7 cellular contexts compared by ENCODE assay signal in the genomic region with DNA sequence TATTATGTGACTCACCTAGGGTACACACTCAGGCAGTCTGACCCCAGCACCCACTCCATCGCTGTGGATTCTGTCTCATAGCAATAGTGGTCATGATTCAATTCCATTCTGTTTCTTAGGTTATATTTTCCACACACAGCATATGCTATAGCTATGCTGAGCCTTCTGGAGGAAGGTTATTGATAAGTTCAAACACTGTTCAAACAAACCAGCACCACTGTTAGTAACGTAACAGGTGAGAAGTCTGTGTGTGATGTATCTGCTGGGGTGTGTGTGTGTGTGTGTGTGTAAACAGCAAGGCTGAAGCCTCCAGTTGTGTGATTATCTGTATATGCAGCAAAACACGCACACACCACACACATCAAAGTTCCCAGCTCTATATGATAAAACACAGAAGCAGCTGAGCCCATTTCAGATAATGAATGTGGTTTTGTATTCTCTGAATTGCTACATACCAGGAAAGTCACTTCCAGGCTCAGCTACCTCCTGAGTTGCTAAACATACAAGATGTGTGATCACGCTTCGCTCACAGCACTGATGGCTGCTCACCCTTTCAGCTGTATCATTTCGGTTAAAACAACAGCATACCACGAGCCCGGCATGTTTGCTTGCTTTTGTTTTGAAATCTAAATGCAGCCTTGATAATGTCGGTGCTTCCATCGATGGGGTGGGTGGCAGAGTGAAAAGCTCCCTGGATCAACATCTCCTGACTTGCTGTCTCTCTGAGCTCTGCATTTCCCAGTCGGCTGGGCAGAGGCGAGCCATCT. TPM values are rescaled to one million over a fixed set of nuclear protein-coding genes. Genes with fewer than 3 reads are reported as not detected.
DNase-seq lines count a peak whose midpoint lies in the region; ATAC-seq and TF ChIP-seq lines count a peak whose summit lies in the region.

No MANE protein-coding gene starts in this region.

- 65% methylated on average over 12 of the region's 12 CpGs for WGBS in prostate gland

- H3K4me1 ChIP-seq in effector memory CD4-positive, alpha-beta T cell (ENCODE audit: control insufficient read depth, insufficient read depth, low read length, poor library complexity, severe bottlenecking) = peaks cover 69% of the 10 kb centered on the region
- H3K4me1 ChIP-seq in prostate gland (replicated peaks) = peaks cover 7% of the 10 kb centered on the region

- H3K36me3 ChIP-seq in KOPT-K1 (ENCODE audit: insufficient read depth, low read length) = no peaks in the 10 kb centered on the region
- H3K36me3 ChIP-seq in effector memory CD4-positive, alpha-beta T cell (ENCODE audit: control insufficient read depth, insufficient read depth, low read length) = no peaks in the 10 kb centered on the region
- H3K36me3 ChIP-seq in prostate gland = no peaks in the 10 kb centered on the region

- DNase-seq in effector memory CD4-positive, alpha-beta T cell = no peak
- peak; percentile 70 for DNase-seq in stimulated activated CD8-positive, alpha-beta memory T cell treated with anti-CD3 and anti-CD28 coated beads, Interleukin-4, amount 100 ng/mL, for 48 hours
- DNase-seq in prostate gland (ENCODE audit: low spot score) = no peak
- DNase-seq in SKM-1 treated with dmso at 0.1 percent for 144 hours (lab: John Stamatoyannopoulos, UW; ENCODE audit: unreplicated experiment) = no peak

- no peaks in the 10 kb centered on the region for H3K27me3 ChIP-seq in effector memory CD4-positive, alpha-beta T cell (replicated peaks; ENCODE audit: control insufficient read depth, insufficient read depth, low read length, poor library complexity, severe bottlenecking)
- no peaks in the 10 kb centered on the region for H3K27me3 ChIP-seq in prostate gland (replicated peaks; ENCODE audit: insufficient read depth)

- peak overlapping the region; percentile 22 for H3K4me3 ChIP-seq in effector memory CD4-positive, alpha-beta T cell (ENCODE audit: insufficient read depth, low read depth, low read length, poor library complexity, severe bottlenecking)
- H3K4me3 ChIP-seq in prostate gland = no peak overlapping the region

- intact Hi-C loops in prostate gland (cut with DNase I) = no loop called here

- H3K9me3 ChIP-seq in KOPT-K1 (ENCODE audit: insufficient read depth, low read length, poor library complexity, severe bottlenecking) (no peaks in the 10 kb centered on the region), prostate gland (no peaks in the 10 kb centered on the region)
- no peaks in the 10 kb centered on the region for H3K9me3 ChIP-seq in effector memory CD4-positive, alpha-beta T cell (ENCODE audit: control insufficient read depth, low read length)

- no peak for TF ChIP-seq CTCF in VCaP (conservative IDR thresholded peaks at IDR 0.05)
- TF ChIP-seq CTCF in prostate gland (IDR thresholded peaks at IDR 0.05) = no peak

- H3K27ac ChIP-seq in KOPT-K1 (ENCODE audit: low read depth, low read length, poor library complexity, severe bottlenecking) (peak overlapping the region; percentile 86), VCaP (peak overlapping the region; percentile 82), prostate gland (peak overlapping the region in 1 of 2 donors; percentile 9)
- H3K27ac ChIP-seq in effector memory CD4-positive, alpha-beta T cell (ENCODE audit: insufficient read depth, low read length, poor library complexity, severe bottlenecking) = peak overlapping the region; percentile 69

- TF ChIP-seq POLR2A in prostate gland (IDR thresholded peaks at IDR 0.05) = no peak

- no peak for ATAC-seq in HG03196 (IDR thresholded peaks at IDR 0.05; ENCODE audit: unreplicated experiment)

RNA-seq across cellular contexts. Expression of a gene that starts 6.8 kb away (rescaled TPM):
- total RNA-seq in prostate gland = 10 to 100 TPM in 1 of 2 donors, 1 to 10 TPM in 1; 3.4 to 29.5 TPM

RNA-seq across cellular contexts. Expression of a gene that starts 11.6 kb away (rescaled TPM):
- 10 to 100 TPM; 56.2 to 93.0 TPM for total RNA-seq in prostate gland
